In genomic region chr7:112060625-112061024, GRCh38 we compare ENCODE assay signal across 20 cellular contexts.
"Had no signal": no experiment of that assay in that cellular context is flagged by ENCODE, and none has a peak within 500 bp of the region (broad histone marks: within the 10 kb centered on the region; RNA-seq: fewer than 3 reads in every experiment).

No MANE protein-coding gene starts in this region.

- H3K27ac ChIP-seq: epithelial cell of prostate, esophagus muscularis mucosa, gastrocnemius medialis, neutrophil, psoas muscle, spleen, stomach had no signal

- H3K27me3 ChIP-seq: esophagus muscularis mucosa, gastrocnemius medialis, neutrophil, spleen, stomach had no signal

- H3K4me1 ChIP-seq: spleen had no signal

- H3K9me3 Mint-ChIP-seq: naive thymus-derived CD8-positive, alpha-beta T cell had no signal

- H3K36me3 Mint-ChIP-seq: naive thymus-derived CD8-positive, alpha-beta T cell had no signal

- H3K27ac Mint-ChIP-seq: naive thymus-derived CD8-positive, alpha-beta T cell had no signal

- ATAC-seq: gastrocnemius medialis; left lobe of liver; mucosa of descending colon; naive thymus-derived CD8-positive, alpha-beta T cell; psoas muscle; sciatic nerve had no signal

- H3K4me3 Mint-ChIP-seq: naive thymus-derived CD8-positive, alpha-beta T cell had no signal

- H3K9me3 ChIP-seq: esophagus muscularis mucosa, gastrocnemius medialis, mucosa of descending colon, neutrophil, psoas muscle, spleen, stomach had no signal

- H3K4me3 ChIP-seq: esophagus muscularis mucosa, gastrocnemius medialis, mucosa of descending colon, psoas muscle, spleen, stomach had no signal

- H3K36me3 ChIP-seq: esophagus muscularis mucosa, gastrocnemius medialis, neutrophil, spleen, stomach had no signal

- DNase-seq: effector memory CD4-positive, alpha-beta T cell; gastrocnemius medialis; islet precursor cell; mammary epithelial cell; mucosa of descending colon; naive thymus-derived CD8-positive, alpha-beta T cell; psoas muscle; retina; spleen; stimulated activated CD4-positive, alpha-beta T cell treated with anti-CD3 and anti-CD28 coated beads, Interleukin-15, amount 100 ng/mL, for 24 hours; stimulated activated CD4-positive, alpha-beta T cell treated with anti-CD3 and anti-CD28 coated beads, Interleukin-2, amount 100 ng/mL, for 24 hours; stimulated activated CD4-positive, alpha-beta T cell treated with anti-CD3 and anti-CD28 coated beads, Interleukin-4, amount 100 ng/mL, for 4 hours; stimulated activated naive CD4-positive, alpha-beta T cell; stomach; trophoblast cell had no signal

- H3K4me1 Mint-ChIP-seq: naive thymus-derived CD8-positive, alpha-beta T cell had no signal
